Comparison of ENCODE assay signal across 8 cellular contexts in the genomic region with DNA sequence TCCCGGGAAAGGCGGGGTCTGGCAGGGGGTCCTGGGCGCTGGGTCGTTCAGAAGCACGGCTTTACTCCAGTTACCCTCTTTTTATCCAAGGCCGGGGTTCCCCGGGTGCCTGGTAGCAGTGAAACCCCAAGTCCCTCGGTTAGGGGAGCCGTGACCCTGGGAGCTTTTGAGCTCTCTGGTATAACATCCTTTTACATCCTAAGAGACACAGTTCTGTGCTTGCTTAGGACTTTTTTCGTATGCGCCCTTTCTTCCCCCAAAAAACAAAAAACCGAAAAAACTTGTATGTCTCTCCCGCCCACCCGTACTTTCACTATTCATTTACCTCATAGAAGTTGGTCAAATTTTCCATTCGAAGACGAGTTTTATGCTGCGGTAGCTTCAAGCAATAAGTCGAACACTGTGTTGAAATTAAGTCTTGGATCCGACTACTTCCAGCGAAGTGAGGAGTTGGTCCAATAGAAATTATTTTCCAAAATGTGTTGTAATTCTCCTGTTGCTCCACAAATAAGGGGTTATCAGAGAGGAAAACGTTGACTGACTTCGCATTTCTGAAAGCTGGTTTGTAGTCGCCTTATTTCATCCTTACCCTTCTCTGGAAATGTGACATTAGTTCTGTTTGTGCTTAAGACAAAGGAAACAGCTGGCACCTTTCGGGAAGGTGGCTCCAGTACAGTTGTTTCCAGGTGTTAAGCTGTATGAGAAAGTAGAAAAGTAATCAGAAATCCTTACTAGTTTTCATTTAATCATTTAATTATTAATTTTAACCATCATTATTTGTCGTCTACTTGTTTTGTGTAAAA. TPM values are rescaled to one million over a fixed set of nuclear protein-coding genes. Genes with fewer than 3 reads are reported as not detected.
A peak's percentile ranks its signal among the peaks of the same experiment; 100 is the strongest.
DNase-seq lines count a peak whose midpoint lies in the region; ATAC-seq, FAIRE-seq and TF ChIP-seq lines count a peak whose summit lies in the region.

No MANE protein-coding gene starts in this region.

- H3K9me3 ChIP-seq in Peyer's patch (no peaks in the 10 kb centered on the region), GM12878 (replicated peaks; ENCODE audit: control insufficient read depth, insufficient read depth, low read length) (no peaks in the 10 kb centered on the region), iPS-18c (ENCODE audit: control insufficient read depth, insufficient read depth, low read length) (no peaks in the 10 kb centered on the region), spleen (no peaks in the 10 kb centered on the region)

- TF ChIP-seq RAD21 in GM12878 (IDR thresholded peaks at IDR 0.05; ENCODE audit: insufficient read depth, low read depth, low read length): 0 out of 2 replicates have a peak, but pooled peaks have one; percentile 11

- in situ Hi-C loops in GM12878 (cut with MboI): loop anchor here (5.0 kb wide), 1 partner anchor 372 kb away; no protein-coding TSS in a partner anchor

- no peak for FAIRE-seq in GM12878 (lab: Jason Lieb, UNC)

- H4K20me1 ChIP-seq in GM12878 (ENCODE audit: control insufficient read depth, insufficient read depth): no peaks in the 10 kb centered on the region

- TF ChIP-seq EP300 in GM12878 (IDR thresholded peaks at IDR 0.05; ENCODE audit: borderline replicate concordance in 1 of 2, control insufficient read depth in 1 of 2, low read depth in 2 of 2, low read length in 2 of 2): peak in 1 of 2 experiments; percentile 59; a peak in 1 of 4 replicates

- H3K36me3 ChIP-seq in Peyer's patch: no peaks in the 10 kb centered on the region
- no peaks in the 10 kb centered on the region for H3K36me3 ChIP-seq in GM12878 (ENCODE audit: control insufficient read depth in 2 of 2, insufficient read depth in 2 of 2, low read length in 1 of 2)
- H3K36me3 ChIP-seq in spleen: no peaks in the 10 kb centered on the region

- H3K79me2 ChIP-seq in GM12878 (ENCODE audit: control insufficient read depth, insufficient read depth, low read length): peaks cover 52% of the 10 kb centered on the region

- SMC1A ChIA-PET in GM12878 (lab: Charles Lee; ENCODE audit: uncharacterized antibody, unreplicated experiment): interaction anchor here (0.6 to 2.3 kb wide), 56 partner anchors 9 to 727 kb away, joined by 3 to 36 read pairs (median 4); no protein-coding TSS in a partner anchor

- RAD21 ChIA-PET in GM12878 (lab: Charles Lee; ENCODE audit: unreplicated experiment): interaction anchor here (0.5 to 2.3 kb wide), 41 partner anchors 9 to 630 kb away, joined by 3 to 29 read pairs (median 5); a partner anchor contains a TSS

- DNase-seq in AML-193 (lab: John Stamatoyannopoulos, UW): peak; percentile 67 to 68
- DNase-seq in Peyer's patch: peak in 2 of 3 donors; percentile 44 to 67
- no peak for DNase-seq in GM12878 (ENCODE audit: low read depth, low spot score)
- DNase-seq in spleen: no peak
- DNase-seq in NCI-H2081 (lab: John Stamatoyannopoulos, UW): no peak

- WGBS in GM12878 (ENCODE audit: insufficient coverage, insufficient replicate concordance, low lambda C conversion rate, missing lambda C conversion rate): under 1% methylated on average over 24 of the region's 25 CpGs
- 0 to 1% (median 1%) methylated on average over 20 to 25 of the region's 25 CpGs for WGBS in spleen, 5 donors

- H3K27ac ChIP-seq in Peyer's patch (peak overlapping the region; percentile 94 to 98 (median 96)), GM12878 (ENCODE audit: control insufficient read depth, insufficient read depth) (peak overlapping the region; percentile 84), spleen (peak overlapping the region; percentile 93 to 98 (median 98))

- TF ChIP-seq CTCF in Peyer's patch (IDR thresholded peaks at IDR 0.05): peak in 1 of 6 experiments; percentile 15
- no peak for TF ChIP-seq CTCF in GM12878 (IDR thresholded peaks at IDR 0.05 in 2 of 3, conservative IDR thresholded peaks at IDR 0.05 in 1 of 3; ENCODE audit: control insufficient read depth in 2 of 3, extremely low read depth in 1 of 3, insufficient read depth in 1 of 3, low read depth in 3 of 3, low read length in 3 of 3)
- TF ChIP-seq CTCF in spleen (IDR thresholded peaks at IDR 0.05 in 8 of 11, conservative IDR thresholded peaks at IDR 0.05 in 3 of 11): no peak

- TSS peak; percentile 62 for BruUV-seq in GM12878 (replicated peaks; lab: Mats Ljungman, UMichigan)

- H3K27me3 ChIP-seq in Peyer's patch (no peaks in the 10 kb centered on the region), GM12878 (replicated peaks in 1 of 2; ENCODE audit: control insufficient read depth in 2 of 2, insufficient read depth in 2 of 2, low read length in 1 of 2) (no peaks in the 10 kb centered on the region), spleen (replicated peaks in 1 of 7) (no peaks in the 10 kb centered on the region)

- H3K4me1 ChIP-seq in Peyer's patch (peaks cover 0 to 15% (median 0%) of the 10 kb centered on the region in 4 donors), GM12878 (ENCODE audit: control insufficient read depth, insufficient read depth, low read length) (peaks cover 6% of the 10 kb centered on the region), spleen (peaks cover 19 to 81% (median 61%) of the 10 kb centered on the region in 6 donors)

- intact Hi-C loops in GM12878 (cut with micrococcal nuclease; ENCODE audit: unreplicated experiment): loop anchor here (1.0 to 5.0 kb wide), 6 partner anchors 113 to 627 kb away; no protein-coding TSS in a partner anchor
- intact Hi-C loops in spleen (cut with DNase I; ENCODE audit: low total_unique reads): no loop called here

- CTCF ChIA-PET in GM12878 (lab: Yijun Ruan, JAX): interaction anchor here (0.6 to 2.3 kb wide), 52 partner anchors 9 to 909 kb away, joined by 3 to 43 read pairs (median 4); no protein-coding TSS in a partner anchor

- ATAC-seq in GM19023 (IDR thresholded peaks at IDR 0.05; ENCODE audit: unreplicated experiment) (peak; percentile 6), HG03139 (IDR thresholded peaks at IDR 0.05; ENCODE audit: unreplicated experiment) (peak; percentile 3), GM12878 (peak; percentile 10)

- H3K9ac ChIP-seq in GM12878 (ENCODE audit: control insufficient read depth, insufficient read depth, low read length): peak overlapping the region; percentile 78

- peak overlapping the region; percentile 68 for H3K4me2 ChIP-seq in GM12878 (ENCODE audit: control insufficient read depth, insufficient read depth)

- POLR2A ChIA-PET in GM12878 (lab: Charles Lee): interaction anchor here (0.6 to 2.4 kb wide), 16 partner anchors 9 to 409 kb away, joined by 3 to 22 read pairs (median 5); no protein-coding TSS in a partner anchor

- peak overlapping the region; percentile 79 to 98 (median 92) for H3K4me3 ChIP-seq in Peyer's patch
- peak overlapping the region; percentile 84 for H3K4me3 ChIP-seq in GM12878
- peak overlapping the region; percentile 93 for H3K4me3 ChIP-seq in iPS-18c (ENCODE audit: insufficient read depth, low read depth, low read length)
- peak overlapping the region; percentile 78 to 93 (median 88) for H3K4me3 ChIP-seq in spleen

- H2AFZ ChIP-seq in GM12878 (ENCODE audit: control insufficient read depth, low read depth, low read length): peak overlapping the region; percentile 65

- TF ChIP-seq POLR2A in Peyer's patch (IDR thresholded peaks at IDR 0.05) (no peak), GM12878 (IDR thresholded peaks at IDR 0.05; ENCODE audit: low read depth, low read length) (no peak), spleen (IDR thresholded peaks at IDR 0.05) (no peak)

TF ChIP-seq in GM12878, 131 proteins besides CTCF, POLR2A, EP300 and RAD21 (continues in another document):
- TF ChIP-seq TARDBP (IDR thresholded peaks at IDR 0.05; ENCODE audit: borderline replicate concordance) (no peak), PAX8 (IDR thresholded peaks at IDR 0.05) (no peak), YY1 (IDR thresholded peaks at IDR 0.05; ENCODE audit: low read depth, low read length) (no peak), EGR1 (IDR thresholded peaks at IDR 0.05; ENCODE audit: borderline replicate concordance in 1 of 2, low read depth in 2 of 2, low read length in 2 of 2) (peak in 1 of 2 experiments; percentile 56; a peak in 1 of 3 replicates), IKZF2 (IDR thresholded peaks at IDR 0.05) (peak; percentile 53 to 70; a peak in 2 of 4 replicates), BCL11A (IDR thresholded peaks at IDR 0.05; ENCODE audit: low read depth, low read length) (peak; percentile 77; the same call in 1 of the 2 replicates), RBBP5 (conservative IDR thresholded peaks at IDR 0.05) (no peak), MTA2 (IDR thresholded peaks at IDR 0.05; ENCODE audit: low read depth) (peak; percentile 59; the same call in 1 of the 2 replicates)
- TF ChIP-seq, protein P1, sequence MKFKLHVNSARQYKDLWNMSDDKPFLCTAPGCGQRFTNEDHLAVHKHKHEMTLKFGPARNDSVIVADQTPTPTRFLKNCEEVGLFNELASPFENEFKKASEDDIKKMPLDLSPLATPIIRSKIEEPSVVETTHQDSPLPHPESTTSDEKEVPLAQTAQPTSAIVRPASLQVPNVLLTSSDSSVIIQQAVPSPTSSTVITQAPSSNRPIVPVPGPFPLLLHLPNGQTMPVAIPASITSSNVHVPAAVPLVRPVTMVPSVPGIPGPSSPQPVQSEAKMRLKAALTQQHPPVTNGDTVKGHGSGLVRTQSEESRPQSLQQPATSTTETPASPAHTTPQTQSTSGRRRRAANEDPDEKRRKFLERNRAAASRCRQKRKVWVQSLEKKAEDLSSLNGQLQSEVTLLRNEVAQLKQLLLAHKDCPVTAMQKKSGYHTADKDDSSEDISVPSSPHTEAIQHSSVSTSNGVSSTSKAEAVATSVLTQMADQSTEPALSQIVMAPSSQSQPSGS (IDR thresholded peaks at IDR 0.05; ENCODE audit: low read length): peak; percentile 92

RNA-seq across cellular contexts. Expression of a gene that starts 0.8 kb away (rescaled TPM):
- total RNA-seq in Peyer's patch (100 to 1,000 TPM in 2 of 4 donors, 10 to 100 TPM in 2; 43.7 to 158 (median 103) TPM), GM12878 (2014; rRNA removed) (27.5 and 30.0 TPM in 2 replicates), GM12878 (2014; rRNA removed; fragmentation: Illumina TruSeq; extraction: Trizol) (19.0 and 19.5 TPM in 2 replicates), GM12878 (2021) (25.3 and 26.8 TPM in 2 replicates), spleen (100 to 1,000 TPM in 4 of 7 donors, 10 to 100 TPM in 3; 58.3 to 148 (median 115) TPM)
- 56.7 and 61.9 TPM in 2 replicates for total RNA-seq in GM12878 (2013; cell fraction: nucleolus; rRNA removed)
- polyA plus RNA-seq in GM12878 (2011; ENCODE audit: low read depth): 8.6 TPM
- polyA plus RNA-seq in GM12878 (2011; rRNA removed) (28.1 and 36.2 TPM in 2 replicates), GM12878 (2014; fragmentation: Illumina TruSeq; extraction: Trizol) (22.1 and 26.4 TPM in 2 replicates), GM12878 (2014; fragmentation: Nextera tagmentation; extraction: Ambion mirVana) (1 to 10 TPM; 8.7 TPM), GM12878 (2014; rRNA removed) (14.2 and 15.2 TPM in 2 replicates), GM12878 (2016; fragmentation: Nextera tagmentation; extraction: Ambion mirVana) (10 to 100 TPM in 1 of 2 experiments, 1 to 10 TPM in 1; 5.4 to 19.4 TPM), spleen (10 to 100 TPM in 2 of 3 donors, 1 to 10 TPM in 1; 6.0 to 15.2 (median 13.7) TPM)
- 7.8 and 9.9 TPM in 2 replicates for polyA plus RNA-seq in GM12878 (2011; cell fraction: cytosol; rRNA removed)
- polyA plus RNA-seq in GM12878 (2011; cell fraction: nucleus; rRNA removed): 7.3 and 10.1 TPM in 2 replicates
- polyA plus RNA-seq in GM12878 (2012): 15.8 and 16.6 TPM in 2 replicates
- polyA minus RNA-seq in GM12878 (2011; rRNA and poly(A)+ RNA removed): 10.0 and 13.8 TPM in 2 replicates
- 6.5 and 8.3 TPM in 2 replicates for polyA minus RNA-seq in GM12878 (2011; cell fraction: cytosol; rRNA and poly(A)+ RNA removed)
- 9.6 and 18.1 TPM in 2 replicates for polyA minus RNA-seq in GM12878 (2011; cell fraction: nucleus; rRNA and poly(A)+ RNA removed)

Comparison
In these comparisons a context has a peak if more than half of its experiments do, and no peak if none do; other contexts are left out.
1. DNase-seq: peak in AML-193 (2 of 2) and Peyer's patch (2 of 3); none in GM12878 (single experiment), spleen (single experiment) and NCI-H2081 (0 of 2).
2. Peak in every context shown above with its lines, with median percentiles within 50 percentile points of each other: ATAC-seq, H3K27ac ChIP-seq and H3K4me3 ChIP-seq.